10 cellular contexts compared by ENCODE assay signal in genomic region chr13:78341032-78341431, GRCh38.
DNase-seq lines count a peak whose midpoint lies in the region; ATAC-seq and TF ChIP-seq lines count a peak whose summit lies in the region.
"Had no signal": no experiment of that assay in that cellular context is flagged by ENCODE, and none has a peak within 500 bp of the region (broad histone marks: within the 10 kb centered on the region; RNA-seq: fewer than 3 reads in every experiment).

No MANE protein-coding gene starts in this region.

- no peaks in the 10 kb centered on the region for H3K27me3 ChIP-seq in suprapubic skin

- H3K4me3 ChIP-seq in suprapubic skin = no peak overlapping the region

- TF ChIP-seq CTCF in GM13976 (IDR thresholded peaks at IDR 0.05; ENCODE audit: borderline replicate concordance, control extremely low read depth, extremely low read depth, insufficient read depth, missing control alignments) = no peak
- TF ChIP-seq CTCF in suprapubic skin (IDR thresholded peaks at IDR 0.05) = no peak

- in situ Hi-C loops in GM13976 (cut with MboI; ENCODE audit: low sequenced_read_pairs, unreplicated experiment) = no loop called here

- H3K9me3 ChIP-seq in suprapubic skin = no peaks in the 10 kb centered on the region

- no peak for TF ChIP-seq POLR2A in suprapubic skin (IDR thresholded peaks at IDR 0.05)

- H3K27ac ChIP-seq in suprapubic skin = no peak overlapping the region

- ATAC-seq in GM19395 (IDR thresholded peaks at IDR 0.05; ENCODE audit: unreplicated experiment) (peak; percentile 97), HG02623 (IDR thresholded peaks at IDR 0.05; ENCODE audit: unreplicated experiment) (peak; percentile 76), HG03432 (IDR thresholded peaks at IDR 0.05; ENCODE audit: unreplicated experiment) (peak; percentile 95), sciatic nerve (no peak)
- ATAC-seq: esophagus mucosa had no signal

- DNase-seq in GM13976 (ENCODE audit: low spot score) = peak; percentile 3
- DNase-seq in HuH-7 (ENCODE audit: low spot score) = no peak
- DNase-seq in suprapubic skin (ENCODE audit: low spot score in 2 of 2) = no peak
- no peak for DNase-seq in T-helper 1 cell
- no peak for DNase-seq in sciatic nerve (ENCODE audit: low spot score)
- DNase-seq: activated B cell treated with CpG ODN at 0.5 μM for 24 hours had no signal

- no peaks in the 10 kb centered on the region for H3K4me1 ChIP-seq in suprapubic skin

- intact Hi-C loops in sciatic nerve (cut with DNase I) = no loop called here

- WGBS in suprapubic skin = 46% methylated on average over 2 of the region's 2 CpGs

- TF ChIP-seq EP300 in suprapubic skin (IDR thresholded peaks at IDR 0.05) = no peak

- H3K36me3 ChIP-seq in suprapubic skin = no peaks in the 10 kb centered on the region
